Comparison of ENCODE assay signal across 2 cellular contexts in genomic region chr1:160376525-160377131, GRCh38.
TF ChIP-seq lines count a peak whose summit lies in the region.

No MANE protein-coding gene starts in this region.

TF ChIP-seq in GM23338, 12 proteins besides CTCF, POLR2A, EP300 and RAD21:
- TF ChIP-seq ZNF462 (CRISPR knock-in tag; IDR thresholded peaks at IDR 0.05): 0 out of 2 replicates have a peak, but pooled peaks have one; percentile 53
- no peak for TF ChIP-seq EZH2 (IDR thresholded peaks at IDR 0.05; ENCODE audit: low read depth, unreplicated experiment)

TF ChIP-seq in endothelial cell of umbilical vein, 7 proteins besides CTCF, POLR2A, EP300 and RAD21:
- no peak for TF ChIP-seq GATA2 (IDR thresholded peaks at IDR 0.05; ENCODE audit: insufficient read depth, insufficient read length, low read depth, low read length)
- TF ChIP-seq FOS (IDR thresholded peaks at IDR 0.05; ENCODE audit: borderline replicate concordance, insufficient read depth, low read length): no peak
- TF ChIP-seq MAX (IDR thresholded peaks at IDR 0.05; ENCODE audit: insufficient read depth, insufficient read length): no peak
- TF ChIP-seq EZH2 (IDR thresholded peaks at IDR 0.05; ENCODE audit: borderline replicate concordance, low read depth, low read length, severe bottlenecking): no peak
- TF ChIP-seq JUN (IDR thresholded peaks at IDR 0.05; ENCODE audit: borderline replicate concordance, insufficient read depth, insufficient read length, low read depth): no peak
- TF ChIP-seq MYC (IDR thresholded peaks at IDR 0.05; ENCODE audit: low read depth, low read length): no peak
- no peak for TF ChIP-seq POLR2AphosphoS5 (IDR thresholded peaks at IDR 0.05; ENCODE audit: insufficient read depth, low read depth, low read length)
